ENCODE assay signal across 10 cellular contexts in genomic region chrX:154596290-154596929, GRCh38. TPM values are rescaled to one million over a fixed set of nuclear protein-coding genes. Genes with fewer than 3 reads are reported as not detected.
DNase-seq lines count a peak whose midpoint lies in the region; ATAC-seq, FAIRE-seq and TF ChIP-seq lines count a peak whose summit lies in the region.
"Had no signal": no experiment of that assay in that cellular context is flagged by ENCODE, and none has a peak within 500 bp of the region (broad histone marks: within the 10 kb centered on the region; RNA-seq: fewer than 3 reads in every experiment).

No MANE protein-coding gene starts in this region.

- no peaks in the 10 kb centered on the region for H3K36me3 ChIP-seq in DND-41 (ENCODE audit: insufficient read depth, low read length)
- no peaks in the 10 kb centered on the region for H3K36me3 ChIP-seq in Karpas-422 (ENCODE audit: insufficient read depth, low read length)
- no peaks in the 10 kb centered on the region for H3K36me3 ChIP-seq in lung (ENCODE audit: control insufficient read depth in 2 of 2, insufficient read depth in 2 of 2, low read length in 2 of 2)

- H4K20me1 ChIP-seq in DND-41 (ENCODE audit: insufficient read depth, low read length) (no peaks in the 10 kb centered on the region), Karpas-422 (ENCODE audit: insufficient read depth, low read depth, low read length) (no peaks in the 10 kb centered on the region)

- ATAC-seq in DND-41 (ENCODE audit: insufficient read depth, low read depth) (peak; percentile 89), lung (ENCODE audit: insufficient read depth, low FRiP score) (peak; percentile 19)

- H3K4me3 ChIP-seq in DND-41 (ENCODE audit: low read depth in 1 of 2, low read length in 2 of 2), result no peak overlapping the region
- H3K4me3 ChIP-seq in Karpas-422 (ENCODE audit: low read length), result no peak overlapping the region
- no peak overlapping the region for H3K4me3 ChIP-seq in lung

- H3K27me3 Mint-ChIP-seq in MCF 10A (ENCODE audit: insufficient read depth, unreplicated experiment), result no peaks in the 10 kb centered on the region

- H3K36me3 Mint-ChIP-seq in MCF 10A (ENCODE audit: insufficient read depth, unreplicated experiment), result no peaks in the 10 kb centered on the region

- intact Hi-C loops in MCF 10A (cut with micrococcal nuclease), result loop anchor here (1.0 kb wide), 1 partner anchor 8 kb away; no protein-coding TSS in a partner anchor

- H3K4me1 Mint-ChIP-seq in MCF 10A (ENCODE audit: insufficient read depth, unreplicated experiment), result peaks cover 45% of the 10 kb centered on the region

- H3K27ac ChIP-seq in DND-41 (ENCODE audit: low read length), result no peak overlapping the region
- no peak overlapping the region for H3K27ac ChIP-seq in Karpas-422 (ENCODE audit: low read length)
- H3K27ac ChIP-seq in lung (ENCODE audit: low read depth in 1 of 2, low read length in 1 of 2), result no peak overlapping the region

- CTCF ChIA-PET in MCF 10A (lab: Yijun Ruan, JAX), result interaction anchor here (0.8 kb wide), 1 partner anchor 216 kb away, joined by 4 read pairs; no protein-coding TSS in a partner anchor

- H3K4me3 Mint-ChIP-seq in MCF 10A (ENCODE audit: unreplicated experiment), result peak overlapping the region; percentile 3
- H3K4me3 Mint-ChIP-seq: activated T-cell treated with anti-CD3 and anti-CD28 coated beads, Interleukin-2, amount 50 U/mL, for 24 hours had no signal

- H3K27me3 ChIP-seq in DND-41 (ENCODE audit: insufficient read depth, low read length, poor library complexity) (no peaks in the 10 kb centered on the region), Karpas-422 (ENCODE audit: low read length) (no peaks in the 10 kb centered on the region), lung (ENCODE audit: control insufficient read depth, insufficient read depth) (no peaks in the 10 kb centered on the region)

- H3K79me2 ChIP-seq in DND-41 (ENCODE audit: insufficient read depth, low read length) (no peaks in the 10 kb centered on the region), Karpas-422 (ENCODE audit: low read length) (no peaks in the 10 kb centered on the region)

- no peak overlapping the region for H3K9ac ChIP-seq in DND-41 (ENCODE audit: low read depth, low read length)
- no peak overlapping the region for H3K9ac ChIP-seq in Karpas-422 (ENCODE audit: low read length)

- H3K27ac Mint-ChIP-seq in MCF 10A (ENCODE audit: low read depth, unreplicated experiment), result no peak overlapping the region
- H3K27ac Mint-ChIP-seq: activated T-cell treated with anti-CD3 and anti-CD28 coated beads, Interleukin-2, amount 50 U/mL, for 24 hours had no signal

- peak; percentile 56 for DNase-seq in DND-41
- peak; percentile 31 for DNase-seq in Karpas-422
- DNase-seq in MCF 10A (ENCODE audit: unreplicated experiment), result peak; percentile 69
- no peak for DNase-seq in lung (ENCODE audit: low spot score)
- DNase-seq in NCI-H2227 (lab: John Stamatoyannopoulos, UW; ENCODE audit: unreplicated experiment), result no peak
- DNase-seq in globus pallidus (ENCODE audit: low spot score), result no peak
- no peak for DNase-seq in GM12891 (ENCODE audit: insufficient read length, low spot score)
- DNase-seq in activated CD4-positive, alpha-beta T cell treated with anti-CD3 and anti-CD28 coated beads for 4 hours, result no peak
- DNase-seq: activated T-cell treated with anti-CD3 and anti-CD28 coated beads, Interleukin-2, amount 50 U/mL, for 24 hours had no signal

- 14% methylated on average over 3 of the region's 3 CpGs for WGBS in lung, 2 donors

- H3K4me1 ChIP-seq in DND-41 (ENCODE audit: insufficient read depth, low read length), result 0 out of 2 replicates have a peak, but pooled peaks cover 2% of the 10 kb centered on the region
- no peaks in the 10 kb centered on the region for H3K4me1 ChIP-seq in Karpas-422 (ENCODE audit: low read length)
- H3K4me1 ChIP-seq in lung (ENCODE audit: control insufficient read depth in 2 of 2, insufficient read depth in 2 of 2, low read length in 2 of 2), result no peaks in the 10 kb centered on the region

- H3K4me2 ChIP-seq in DND-41 (ENCODE audit: insufficient read depth, low read length) (no peak overlapping the region), Karpas-422 (ENCODE audit: low read depth, low read length, poor library complexity, severe bottlenecking) (no peak overlapping the region)

- TF ChIP-seq CTCF in DND-41 (IDR thresholded peaks at IDR 0.05; ENCODE audit: borderline replicate concordance, extremely low read depth, low read length, poor library complexity, severe bottlenecking) (no peak), MCF 10A (IDR thresholded peaks at IDR 0.05; ENCODE audit: unreplicated experiment) (no peak), lung (IDR thresholded peaks at IDR 0.05; ENCODE audit: control extremely low read depth, extremely low read depth) (no peak)

- H2AFZ ChIP-seq in DND-41 (ENCODE audit: low read depth, low read length) (no peak overlapping the region), Karpas-422 (ENCODE audit: low read length) (no peak overlapping the region)

- H3K9me3 ChIP-seq in DND-41 (ENCODE audit: insufficient read depth, low read length, severe bottlenecking) (no peaks in the 10 kb centered on the region), Karpas-422 (ENCODE audit: low read length) (no peaks in the 10 kb centered on the region), lung (ENCODE audit: control insufficient read depth in 2 of 2, insufficient read depth in 1 of 2, low read length in 1 of 2) (peaks cover 0 to 19% of the 10 kb centered on the region in 2 donors)

- POLR2A ChIA-PET in MCF 10A (lab: Yijun Ruan, JAX), result interaction anchor here (0.7 to 1.4 kb wide), 6 partner anchors 8 to 217 kb away, joined by 3 to 4 read pairs (median 4); partner anchors contain the start of gene EMD

- H3K9me3 Mint-ChIP-seq in MCF 10A (ENCODE audit: unreplicated experiment), result peaks cover 8% of the 10 kb centered on the region
- H3K9me3 Mint-ChIP-seq: activated T-cell treated with anti-CD3 and anti-CD28 coated beads, Interleukin-2, amount 50 U/mL, for 24 hours had no signal

- no peaks in the 10 kb centered on the region for H3K9me2 ChIP-seq in Karpas-422 (replicated peaks; ENCODE audit: insufficient read depth, low read length)

- TF ChIP-seq POLR2A in GM12891 (IDR thresholded peaks at IDR 0.05; ENCODE audit: low read depth, low read length), result no peak

- FAIRE-seq in GM12891 (lab: Jason Lieb, UNC), result no peak

- TSS peak; percentile 33 for BruUV-seq in MCF 10A (replicated peaks; lab: Mats Ljungman, UMichigan)

TF ChIP-seq in GM12891, 5 proteins besides CTCF, POLR2A, EP300 and RAD21:
- TF ChIP-seq POLR2AphosphoS5 (IDR thresholded peaks at IDR 0.05; ENCODE audit: low read depth, low read length) (no peak), TAF1 (IDR thresholded peaks at IDR 0.05; ENCODE audit: low read depth, low read length) (no peak), PAX5 (IDR thresholded peaks at IDR 0.05; ENCODE audit: insufficient read depth, low read length, severe bottlenecking) (no peak), POU2F2 (IDR thresholded peaks at IDR 0.05; ENCODE audit: low read depth, low read length) (no peak), SPI1 (IDR thresholded peaks at IDR 0.05; ENCODE audit: low read depth, low read length) (no peak)

RNA-seq across cellular contexts. Expression of gene CTAG1A, which starts 11.5 kb away (rescaled TPM):
- total RNA-seq in Karpas-422 (2014; rRNA removed; shearing (Covaris generic); ENCODE audit: low replicate concordance), result not detected in 2 replicates
- total RNA-seq in MCF 10A (2022) (not detected in 2 replicates), lung (not detected)
- polyA plus RNA-seq in lung, result not detected
- polyA plus RNA-seq in GM12891 (2012; ENCODE audit: low read depth, missing spikeins), result not detected
- total RNA-seq: glomerular endothelial cell had no signal

RNA-seq across cellular contexts. Expression of gene CTAG1B, which starts 22.7 kb away (rescaled TPM):
- total RNA-seq in Karpas-422 (2014; rRNA removed; shearing (Covaris generic); ENCODE audit: low replicate concordance), result not detected in 2 replicates
- not detected in 2 replicates for total RNA-seq in MCF 10A (2022)
- not detected for total RNA-seq in lung
- not detected for polyA plus RNA-seq in lung
- not detected for polyA plus RNA-seq in GM12891 (2012; ENCODE audit: low read depth, missing spikeins)
- total RNA-seq: glomerular endothelial cell had no signal

RNA-seq across cellular contexts. Expression of gene IKBKG, which starts 49.0 kb away (rescaled TPM):
- 8.1 and 14.3 TPM in 2 replicates for total RNA-seq in Karpas-422 (2014; rRNA removed; shearing (Covaris generic); ENCODE audit: low replicate concordance)
- total RNA-seq in MCF 10A (2022) (29.3 and 32.1 TPM in 2 replicates), lung (10 to 100 TPM; 12.0 to 58.3 TPM)
- polyA plus RNA-seq in lung, result 10 to 100 TPM; 23.1 to 49.6 TPM
- polyA plus RNA-seq in GM12891 (2012; ENCODE audit: low read depth, missing spikeins), result 15.3 TPM

RNA-seq across cellular contexts. Expression of gene G6PD, which starts 49.8 kb away (rescaled TPM):
- 24.3 and 36.1 TPM in 2 replicates for total RNA-seq in Karpas-422 (2014; rRNA removed; shearing (Covaris generic); ENCODE audit: low replicate concordance)
- total RNA-seq in MCF 10A (2022) (42.1 and 49.5 TPM in 2 replicates), lung (100 to 1,000 TPM in 1 of 2 donors, 10 to 100 TPM in 1; 24.3 to 106 TPM)
- polyA plus RNA-seq in lung, result 10 to 100 TPM; 55.4 to 75.6 TPM
- 26.9 TPM for polyA plus RNA-seq in GM12891 (2012; ENCODE audit: low read depth, missing spikeins)

RNA-seq across cellular contexts. Expression of gene CTAG2, which starts 57.0 kb away (rescaled TPM):
- 15.5 TPM in 1 of 2 replicates, not detected in the other for total RNA-seq in Karpas-422 (2014; rRNA removed; shearing (Covaris generic); ENCODE audit: low replicate concordance)
- total RNA-seq in MCF 10A (2022), result not detected in 2 replicates
- not detected for total RNA-seq in lung
- polyA plus RNA-seq in lung, result 1 to 10 TPM in 1 of 2 donors, not detected in 1; 4.9 TPM
- not detected for polyA plus RNA-seq in GM12891 (2012; ENCODE audit: low read depth, missing spikeins)
- total RNA-seq: glomerular endothelial cell had no signal

Comparison
In these comparisons a context has a peak if more than half of its experiments do, and no peak if none do; other contexts are left out.
1. DNase-seq: peak in DND-41 (single experiment), Karpas-422 (single experiment) and MCF 10A (single experiment); none in lung (single experiment), NCI-H2227 (single experiment), globus pallidus (single experiment), GM12891 (single experiment) and activated CD4-positive, alpha-beta T cell treated with anti-CD3 and anti-CD28 coated beads for 4 hours (0 of 2).